8 cellular contexts compared by ENCODE assay signal in genomic region chr12:31590730-31591307, GRCh38. TPM values are rescaled to one million over a fixed set of nuclear protein-coding genes. Genes with fewer than 3 reads are reported as not detected.
A peak's percentile ranks its signal among the peaks of the same experiment; 100 is the strongest.
DNase-seq lines count a peak whose midpoint lies in the region; ATAC-seq, FAIRE-seq and TF ChIP-seq lines count a peak whose summit lies in the region.

Gene DENND5B (minus strand): TSS chr12:31591136. CDS start chr12:31590832, 304 bp downstream.

- no peaks in the 10 kb centered on the region for H3K27me3 Mint-ChIP-seq in IgD-negative memory B cell

- H3K36me3 ChIP-seq in SK-N-MC (ENCODE audit: insufficient read depth, low read length) (no peaks in the 10 kb centered on the region), kidney (ENCODE audit: control insufficient read depth in 1 of 2, insufficient read depth in 2 of 2, low read length in 2 of 2) (no peaks in the 10 kb centered on the region), spleen (no peaks in the 10 kb centered on the region)

- no peak for FAIRE-seq in kidney (lab: Jason Lieb, UNC)

- H3K4me1 ChIP-seq in kidney (ENCODE audit: control insufficient read depth in 1 of 2, insufficient read depth in 1 of 2, low read depth in 1 of 2, low read length in 2 of 2) = peaks cover 0 to 6% of the 10 kb centered on the region in 2 donors
- peaks cover 9 to 54% (median 30%) of the 10 kb centered on the region in 6 donors for H3K4me1 ChIP-seq in spleen

- WGBS in spleen, 5 donors = 1 to 2% (median 1%) methylated on average over 27 to 99 of the region's 99 CpGs; no CpG with 5 or more reads in 1 of the 5 donors

- no peak for TF ChIP-seq POLR2A in spleen (IDR thresholded peaks at IDR 0.05)

- H3K9me3 ChIP-seq in SK-N-MC (ENCODE audit: low read depth, low read length) = no peaks in the 10 kb centered on the region
- no peaks in the 10 kb centered on the region for H3K9me3 ChIP-seq in kidney (ENCODE audit: control insufficient read depth in 1 of 2, low read length in 2 of 2)
- H3K9me3 ChIP-seq in spleen = no peaks in the 10 kb centered on the region

- H3K27ac Mint-ChIP-seq in IgD-negative memory B cell = peak within 1 kb of the TSS; percentile 85 to 97 (median 96)

- H3K27me3 ChIP-seq in spleen (replicated peaks in 1 of 7) = peaks cover 0 to 25% (median 3%) of the 10 kb centered on the region in 7 donors

- peaks cover 10% of the 10 kb centered on the region for H3K36me3 Mint-ChIP-seq in IgD-negative memory B cell

- no peak within 1 kb of the TSS for H3K27ac ChIP-seq in SK-N-MC
- H3K27ac ChIP-seq in kidney (ENCODE audit: low read depth in 2 of 2, low read length in 2 of 2) = peak within 1 kb of the TSS; percentile 96 to 98
- H3K27ac ChIP-seq in spleen = peak within 1 kb of the TSS; percentile 88 to 97 (median 96)

- H3K4me3 ChIP-seq in SK-N-MC = peak within 1 kb of the TSS; percentile 82
- peak within 1 kb of the TSS; percentile 88 for H3K4me3 ChIP-seq in choroid plexus epithelial cell (ENCODE audit: low read depth, low read length)
- peak within 1 kb of the TSS; percentile 91 to 92 for H3K4me3 ChIP-seq in kidney (ENCODE audit: low read length in 2 of 2)
- peak within 1 kb of the TSS; percentile 77 to 86 (median 84) for H3K4me3 ChIP-seq in spleen

- peak; percentile 55 for ATAC-seq in GM21737 (IDR thresholded peaks at IDR 0.05; ENCODE audit: unreplicated experiment)

- peaks cover 0 to 4% (median 0%) of the 10 kb centered on the region in 3 donors for H3K9me3 Mint-ChIP-seq in IgD-negative memory B cell

- DNase-seq in DMS153 (lab: John Stamatoyannopoulos, UW) = peak; percentile 7
- DNase-seq in DMS153 treated with DMSO at 0.1 percent for 48 hours (lab: John Stamatoyannopoulos, UW; ENCODE audit: unreplicated experiment) = no peak
- DNase-seq in SK-N-MC (ENCODE audit: low read depth, low spot score) = no peak
- DNase-seq in choroid plexus epithelial cell (ENCODE audit: low read depth) = peak; percentile 75
- DNase-seq in kidney = peak; percentile 92
- DNase-seq in spleen = peak; percentile 93

- no peak for TF ChIP-seq CTCF in choroid plexus epithelial cell (conservative IDR thresholded peaks at IDR 0.05; ENCODE audit: low read depth, low read length)
- TF ChIP-seq CTCF in kidney (IDR thresholded peaks at IDR 0.05; ENCODE audit: borderline replicate concordance, extremely low read depth, insufficient read depth) = no peak
- no peak for TF ChIP-seq CTCF in spleen (IDR thresholded peaks at IDR 0.05 in 8 of 11, conservative IDR thresholded peaks at IDR 0.05 in 3 of 11)

- H3K9ac ChIP-seq in SK-N-MC (ENCODE audit: insufficient read length) = peak within 1 kb of the TSS; percentile 59
- peak within 1 kb of the TSS; percentile 93 to 94 for H3K9ac ChIP-seq in kidney (ENCODE audit: low read length in 2 of 2)

- peaks cover 38 to 50% (median 41%) of the 10 kb centered on the region in 3 donors for H3K4me1 Mint-ChIP-seq in IgD-negative memory B cell

- peak within 1 kb of the TSS; percentile 97 to 100 (median 98) for H3K4me3 Mint-ChIP-seq in IgD-negative memory B cell

- intact Hi-C loops in kidney (cut with DNase I) (no loop called here), spleen (cut with DNase I; ENCODE audit: low total_unique reads) (no loop called here)

RNA-seq across cellular contexts. Expression of gene DENND5B, which starts in this region (rescaled TPM):
- polyA plus RNA-seq in IgD-negative memory B cell (30.7 TPM), kidney (ENCODE audit: insufficient read depth, low read depth, low replicate concordance) (2.9 TPM), spleen (1 to 10 TPM; 4.5 to 7.0 (median 6.1) TPM)
- total RNA-seq in kidney (14.1 TPM), spleen (10 to 100 TPM; 23.1 to 42.5 (median 30.5) TPM)

Comparison
In these comparisons a context has a peak if more than half of its experiments do, and no peak if none do; other contexts are left out.
1. DNase-seq: peak in DMS153 (single experiment), choroid plexus epithelial cell (single experiment), kidney (single experiment) and spleen (single experiment); none in DMS153 treated with DMSO at 0.1 percent for 48 hours (single experiment) and SK-N-MC (single experiment).
2. Peak in every context shown above with its lines, with median percentiles within 50 percentile points of each other: H3K4me3 ChIP-seq.